Comparison of ENCODE assay signal across 1 cellular context in genomic region chr7:143300959-143301617, GRCh38.
TF ChIP-seq lines count a peak whose summit lies in the region.

No MANE protein-coding gene starts in this region.

TF ChIP-seq in K562, 482 proteins besides CTCF, POLR2A, EP300 and RAD21:
- peak; percentile 1; the same call in 1 of the 2 replicates for TF ChIP-seq ZBTB33 (CRISPR knock-in tag; IDR thresholded peaks at IDR 0.05)
- no peak for TF ChIP-seq RBM15 (IDR thresholded peaks at IDR 0.05; ENCODE audit: insufficient read depth, low read length)
- peak; percentile 51 for TF ChIP-seq CREBBP (IDR thresholded peaks at IDR 0.05; ENCODE audit: low read depth, low read length)
